ENCODE assay signal across 1 cellular context in genomic region chr12:132617135-132617701, GRCh38.
TF ChIP-seq lines count a peak whose summit lies in the region.

No MANE protein-coding gene starts in this region.

TF ChIP-seq in H1, 55 proteins besides CTCF, POLR2A, EP300 and RAD21:
- TF ChIP-seq BRCA1 (IDR thresholded peaks at IDR 0.05; ENCODE audit: low read depth, low read length) (no peak), KDM4A (IDR thresholded peaks at IDR 0.05; ENCODE audit: low read depth, low read length, severe bottlenecking) (no peak), CBX5 (IDR thresholded peaks at IDR 0.05; ENCODE audit: low read depth, low read length) (no peak), SIRT6 (IDR thresholded peaks at IDR 0.05; ENCODE audit: low read length) (no peak), SRF (IDR thresholded peaks at IDR 0.05; ENCODE audit: low read depth, low read length) (peak; percentile 54; the same call in 1 of the 2 replicates), TCF12 (IDR thresholded peaks at IDR 0.05; ENCODE audit: low read depth, low read length) (no peak), CHD7 (IDR thresholded peaks at IDR 0.05; ENCODE audit: insufficient replicate concordance, low read length) (no peak), NANOG (IDR thresholded peaks at IDR 0.05; ENCODE audit: insufficient read depth, low read depth, low read length, poor library complexity, severe bottlenecking) (no peak)
